ENCODE assay signal across 1 cellular context in genomic region chr6:31528821-31529328, GRCh38.
TF ChIP-seq lines count a peak whose summit lies in the region.

Gene MCCD1, plus strand, starts transcription at chr6:31528962. Its CDS starts 53 bp downstream, at chr6:31529015.

TF ChIP-seq in HEK293, 187 proteins besides CTCF, POLR2A, EP300 and RAD21 (continued from another document and continues in another):
- TF ChIP-seq REST (tag by site-specific recombination; IDR thresholded peaks at IDR 0.05) (peak; percentile 64), PBX3 (CRISPR knock-in tag; IDR thresholded peaks at IDR 0.05) (no peak), IKZF3 (tag by site-specific recombination; IDR thresholded peaks at IDR 0.05) (peak; percentile 63), ZNF837 (tag by site-specific recombination; IDR thresholded peaks at IDR 0.05) (no peak), ZNF157 (tag by site-specific recombination; IDR thresholded peaks at IDR 0.05) (no peak), ZNF214 (tag by site-specific recombination; IDR thresholded peaks at IDR 0.05; ENCODE audit: borderline replicate concordance) (no peak), ZNF549 (tag by site-specific recombination; IDR thresholded peaks at IDR 0.05) (no peak), ZNF488 (tag by site-specific recombination; IDR thresholded peaks at IDR 0.05) (no peak), ZSCAN5A (tag by site-specific recombination; IDR thresholded peaks at IDR 0.05) (no peak), HOXA7 (CRISPR knock-in tag; IDR thresholded peaks at IDR 0.05; ENCODE audit: borderline replicate concordance) (no peak), GLI2 (tag by site-specific recombination; IDR thresholded peaks at IDR 0.05; ENCODE audit: borderline replicate concordance, low read depth) (no peak), ZNF140 (tag by site-specific recombination; IDR thresholded peaks at IDR 0.05) (no peak), ELK4 (IDR thresholded peaks at IDR 0.05; ENCODE audit: borderline replicate concordance, low read depth, low read length) (no peak), ZNF645 (tag by site-specific recombination; IDR thresholded peaks at IDR 0.05) (no peak), ZNF280C (tag by site-specific recombination; IDR thresholded peaks at IDR 0.05) (no peak), ZNF747 (tag by site-specific recombination; IDR thresholded peaks at IDR 0.05) (no peak), ZXDB (tag by site-specific recombination; IDR thresholded peaks at IDR 0.05) (no peak), ZNF514 (tag by site-specific recombination; IDR thresholded peaks at IDR 0.05) (no peak), ZNF792 (tag by site-specific recombination; IDR thresholded peaks at IDR 0.05) (no peak), ZNF335 (tag by site-specific recombination; conservative IDR thresholded peaks at IDR 0.05) (no peak), ZNF16 (tag by site-specific recombination; IDR thresholded peaks at IDR 0.05; ENCODE audit: low read depth) (no peak), ZNF423 (tag by site-specific recombination; IDR thresholded peaks at IDR 0.05) (peak; percentile 93), ZNF580 (tag by site-specific recombination; IDR thresholded peaks at IDR 0.05) (no peak), ZSCAN18 (tag by site-specific recombination; IDR thresholded peaks at IDR 0.05) (no peak), KLF17 (tag by site-specific recombination; IDR thresholded peaks at IDR 0.05) (0 out of 2 replicates have a peak, but pooled peaks have one; percentile 37), TCF7L2 (IDR thresholded peaks at IDR 0.05; ENCODE audit: borderline replicate concordance, low read depth, low read length) (no peak), ZNF777 (tag by site-specific recombination; IDR thresholded peaks at IDR 0.05; ENCODE audit: borderline replicate concordance) (no peak), ZNF501 (tag by site-specific recombination; IDR thresholded peaks at IDR 0.05) (no peak), HOXD13 (CRISPR knock-in tag; IDR thresholded peaks at IDR 0.05; ENCODE audit: borderline replicate concordance) (no peak), ZNF132 (tag by site-specific recombination; IDR thresholded peaks at IDR 0.05; ENCODE audit: borderline replicate concordance) (no peak), ZBTB11 (tag by site-specific recombination; conservative IDR thresholded peaks at IDR 0.05; ENCODE audit: low read depth) (no peak), GLIS1 (tag by site-specific recombination; IDR thresholded peaks at IDR 0.05) (no peak), ZNF48 (tag by site-specific recombination; IDR thresholded peaks at IDR 0.05) (no peak), ZNF629 (tag by site-specific recombination; IDR thresholded peaks at IDR 0.05) (no peak), ZNF398 (tag by site-specific recombination; IDR thresholded peaks at IDR 0.05) (peak; percentile 58), ZNF37A (tag by site-specific recombination; IDR thresholded peaks at IDR 0.05) (no peak), ZNF76 (tag by site-specific recombination; IDR thresholded peaks at IDR 0.05; ENCODE audit: borderline replicate concordance, low read depth) (no peak), GLIS2 (tag by site-specific recombination; IDR thresholded peaks at IDR 0.05) (peak; percentile 76), ZNF211 (tag by site-specific recombination; IDR thresholded peaks at IDR 0.05; ENCODE audit: low read depth) (no peak), ZNF544 (tag by site-specific recombination; IDR thresholded peaks at IDR 0.05) (no peak), ZNF558 (tag by site-specific recombination; IDR thresholded peaks at IDR 0.05) (no peak)
